ENCODE assay signal across 25 cellular contexts in genomic region chr1:67679691-67680090, GRCh38. TPM values are rescaled to one million over a fixed set of nuclear protein-coding genes. Genes with fewer than 3 reads are reported as not detected.
DNase-seq lines count a peak whose midpoint lies in the region; ATAC-seq and TF ChIP-seq lines count a peak whose summit lies in the region.
"Had no signal": no experiment of that assay in that cellular context is flagged by ENCODE, and none has a peak within 500 bp of the region (broad histone marks: within the 10 kb centered on the region; RNA-seq: fewer than 3 reads in every experiment).

No MANE protein-coding gene starts in this region.

- intact Hi-C loops in IMR-90 (cut with micrococcal nuclease), result no loop called here

- TF ChIP-seq RAD21 in IMR-90 (IDR thresholded peaks at IDR 0.05; ENCODE audit: low read length), result no peak

- H3K9me1 ChIP-seq in IMR-90 (ENCODE audit: insufficient read depth, low read length), result peaks cover 3% of the 10 kb centered on the region

- no peak overlapping the region for H2BK120ac ChIP-seq in IMR-90 (ENCODE audit: low read depth, low read length)

- in situ Hi-C loops in IMR-90 (cut with MboI; ENCODE audit: low sequenced_read_pairs) (loop anchor here (25.0 kb wide), 1 partner anchor 117 kb away; no protein-coding TSS in a partner anchor), KBM-7 (cut with MboI; ENCODE audit: low pct_unique_long_range_greater_than_20kb, low sequenced_read_pairs) (no loop called here)

- no peak overlapping the region for H4K5ac ChIP-seq in IMR-90 (ENCODE audit: low read depth, low read length)

- no peak overlapping the region for H4K91ac ChIP-seq in IMR-90 (ENCODE audit: insufficient read depth, low read depth, low read length)

- no peak overlapping the region; the same call in 2 of the 3 replicates for H2BK15ac ChIP-seq in IMR-90 (ENCODE audit: low read depth, low read length)

- H2AK5ac ChIP-seq in IMR-90 (ENCODE audit: low read depth, low read length), result no peak overlapping the region

- no peak overlapping the region for H3K4me3 ChIP-seq in IMR-90 (ENCODE audit: insufficient read depth, low read depth, low read length)
- H3K4me3 ChIP-seq: BLaER1 treated with 17β-estradiol and CSF1 and Interleukin-3, amounts not matched to agents 10 nM and 100 nM; coronary artery; sigmoid colon; vagina had no signal

- TF ChIP-seq CTCF in IMR-90 (conservative IDR thresholded peaks at IDR 0.05; ENCODE audit: low read depth, low read length) (no peak), foreskin keratinocyte (conservative IDR thresholded peaks at IDR 0.05) (no peak)

- no peaks in the 10 kb centered on the region for H3K27me3 ChIP-seq in IMR-90 (ENCODE audit: control insufficient read depth, insufficient read depth, low read length)
- H3K27me3 ChIP-seq in foreskin keratinocyte, result no peaks in the 10 kb centered on the region
- H3K27me3 ChIP-seq: BLaER1 treated with 17β-estradiol and CSF1 and Interleukin-3, amounts not matched to agents 10 nM and 100 nM; sigmoid colon; vagina had no signal

- peaks cover 0 to 12% of the 10 kb centered on the region in 2 experiments; a peak in 2 of 4 replicates for H3K79me1 ChIP-seq in IMR-90 (ENCODE audit: low read depth in 1 of 2, low read length in 2 of 2)

- no peak overlapping the region for H3K27ac ChIP-seq in IMR-90 (ENCODE audit: insufficient read depth, low read length)
- peak overlapping the region; percentile 68 for H3K27ac ChIP-seq in foreskin keratinocyte
- H3K27ac ChIP-seq: BLaER1 treated with 17β-estradiol and CSF1 and Interleukin-3, amounts not matched to agents 10 nM and 100 nM; coronary artery; sigmoid colon; vagina had no signal

- H2AK9ac ChIP-seq in IMR-90 (replicated peaks; ENCODE audit: low read depth, low read length, poor library complexity), result no peak overlapping the region

- no TSS peak for BruUV-seq in IMR-90 (replicated peaks; lab: Mats Ljungman, UMichigan)

- no peak overlapping the region for H2AFZ ChIP-seq in IMR-90 (replicated peaks; ENCODE audit: low read length, poor library complexity)

- dilution Hi-C loops in IMR-90 (cut with HindIII; ENCODE audit: low sequenced_read_pairs, unreplicated experiment), result no loop called here

- H3K4me1 ChIP-seq in IMR-90 (ENCODE audit: control insufficient read depth, insufficient read depth, low read length) (peaks cover 12% of the 10 kb centered on the region), foreskin keratinocyte (peaks cover 31% of the 10 kb centered on the region)

- no peak overlapping the region for H3K14ac ChIP-seq in IMR-90 (replicated peaks; ENCODE audit: low read depth, low read length)

- DNase-seq in EH (ENCODE audit: low read depth) (peak; percentile 87), IMR-90 (peak; percentile 48), T1000 (lab: John Stamatoyannopoulos, UW) (peak; percentile 48), foreskin keratinocyte (peak; percentile 81 to 93), KBM-7 (no peak), NCI-H1694 (lab: John Stamatoyannopoulos, UW) (no peak), COLO829 (ENCODE audit: low spot score) (no peak), NCI-H524 (lab: John Stamatoyannopoulos, UW) (no peak)
- DNase-seq: ACHN; activated CD4-positive, alpha-beta T cell treated with anti-CD3 and anti-CD28 coated beads, Interleukin-2, amount 50 U/mL, for 48 hours; activated effector memory CD4-positive, alpha-beta T cell treated with Interleukin-2 at 50 U/mL for 16 hours; activated naive CD8-positive, alpha-beta T cell treated with anti-CD3 and anti-CD28 coated beads, Interleukin-2, amount 50 U/mL, for 24 hours; Calu3; head of caudate nucleus; NCI-H187; NCI-H774; RPMI8226; sigmoid colon; SK-N-SH had no signal

- no peak for TF ChIP-seq POLR2A in IMR-90 (IDR thresholded peaks at IDR 0.05; ENCODE audit: low read depth, low read length)

- no peak overlapping the region for H4K8ac ChIP-seq in IMR-90 (ENCODE audit: low read depth in 2 of 2, low read length in 2 of 2)

- peaks cover 5% of the 10 kb centered on the region; the same call in 1 of the 2 replicates for H4K20me1 ChIP-seq in IMR-90 (ENCODE audit: insufficient read depth, low read length)
- H4K20me1 ChIP-seq: BLaER1 treated with 17β-estradiol and CSF1 and Interleukin-3, amounts not matched to agents 10 nM and 100 nM had no signal

- CTCF ChIA-PET in IMR-90 (lab: Yijun Ruan, JAX), result interaction anchor here (0.7 kb wide), 1 partner anchor 86 kb away, joined by 3 read pairs; no protein-coding TSS in a partner anchor

- no peaks in the 10 kb centered on the region for H3K9me3 ChIP-seq in IMR-90 (ENCODE audit: control insufficient read depth, insufficient read depth, low read length)
- H3K9me3 ChIP-seq: BLaER1 treated with 17β-estradiol and CSF1 and Interleukin-3, amounts not matched to agents 10 nM and 100 nM; sigmoid colon; SK-N-SH; vagina had no signal

- no peak overlapping the region for H3K18ac ChIP-seq in IMR-90 (ENCODE audit: low read depth, low read length)

- H3K4ac ChIP-seq in IMR-90 (ENCODE audit: low read depth, low read length), result no peak overlapping the region

- H3K4me2 ChIP-seq in IMR-90 (ENCODE audit: low read depth, low read length), result no peak overlapping the region
- H3K4me2 ChIP-seq: BLaER1 treated with 17β-estradiol and CSF1 and Interleukin-3, amounts not matched to agents 10 nM and 100 nM; SK-N-SH had no signal

- no peaks in the 10 kb centered on the region for H3K36me3 ChIP-seq in IMR-90 (ENCODE audit: control insufficient read depth, insufficient read depth, low read length)
- H3K36me3 ChIP-seq: BLaER1 treated with 17β-estradiol and CSF1 and Interleukin-3, amounts not matched to agents 10 nM and 100 nM; sigmoid colon; vagina had no signal

- H3K9ac ChIP-seq in IMR-90 (ENCODE audit: low read depth, low read length), result no peak overlapping the region
- H3K9ac ChIP-seq: BLaER1 treated with 17β-estradiol and CSF1 and Interleukin-3, amounts not matched to agents 10 nM and 100 nM; SK-N-SH had no signal

- POLR2A ChIA-PET in IMR-90 (lab: Charles Lee; ENCODE audit: unreplicated experiment), result no interaction called here

- no peak overlapping the region for H3K56ac ChIP-seq in IMR-90 (ENCODE audit: extremely low read depth, insufficient read depth, low read length)

- H2BK5ac ChIP-seq in IMR-90 (ENCODE audit: low read depth, low read length, poor library complexity, severe bottlenecking), result no peak overlapping the region

- H2BK20ac ChIP-seq in IMR-90 (ENCODE audit: low read depth, low read length), result no peak overlapping the region

- H3K23ac ChIP-seq in IMR-90 (ENCODE audit: low read depth, low read length), result no peak overlapping the region

- no peak for ATAC-seq in IMR-90 (ENCODE audit: low read depth)
- ATAC-seq in foreskin keratinocyte, result peak; percentile 74
- ATAC-seq: activated naive CD8-positive, alpha-beta T cell treated with anti-CD3 and anti-CD28 coated beads, Interleukin-2, amount 50 U/mL, for 24 hours; left lobe of liver; natural killer cell treated with Interleukin-12 subunit alpha and Interleukin-12 subunit beta and Interleukin-15 and Interleukin-18, amount 100 ng/mL, for 72 hours; WTC11 had no signal

TF ChIP-seq in IMR-90, 13 proteins besides CTCF, POLR2A, EP300 and RAD21:
- TF ChIP-seq BHLHE40 (IDR thresholded peaks at IDR 0.05; ENCODE audit: low read depth, low read length) (no peak), CHD1 (IDR thresholded peaks at IDR 0.05; ENCODE audit: low read depth, low read length) (no peak), USF2 (IDR thresholded peaks at IDR 0.05; ENCODE audit: low read depth, low read length) (no peak), MXI1 (IDR thresholded peaks at IDR 0.05; ENCODE audit: borderline replicate concordance, low read depth, low read length) (no peak), MAZ (IDR thresholded peaks at IDR 0.05; ENCODE audit: borderline replicate concordance, low read depth, low read length) (no peak), CEBPB (IDR thresholded peaks at IDR 0.05; ENCODE audit: low read depth, low read length) (0 out of 2 replicates have a peak, but pooled peaks have one; percentile 33)

RNA-seq across cellular contexts. Expression of gene GADD45A, which starts 5.3 kb away (rescaled TPM):
- total RNA-seq in IMR-90 (2012; rRNA removed), result 10.9 and 16.7 TPM in 2 replicates
- 114 and 129 TPM in 2 replicates for polyA plus RNA-seq in IMR-90 (2012; rRNA removed)
- polyA plus RNA-seq in IMR-90 (2012; cell fraction: cytosol; rRNA removed), result 128 and 171 TPM in 2 replicates
- polyA plus RNA-seq in IMR-90 (2012; cell fraction: nucleus; rRNA removed; ENCODE audit: low replicate concordance), result 210 and 388 TPM in 2 replicates
- total RNA-seq in foreskin keratinocyte, result 99.9 and 107 TPM in 2 replicates
- 115 and 131 TPM in 2 replicates for polyA plus RNA-seq in foreskin keratinocyte

Comparison
In these comparisons a context has a peak if more than half of its experiments do, and no peak if none do; other contexts are left out.
1. DNase-seq: peak in EH (single experiment), IMR-90 (single experiment), T1000 (single experiment) and foreskin keratinocyte (2 of 2); none in KBM-7 (single experiment), NCI-H1694 (single experiment), COLO829 (single experiment) and NCI-H524 (0 of 2).